ENCODE assay signal across 9 cellular contexts in genomic region chr6:148367418-148368024, GRCh38. TPM values are rescaled to one million over a fixed set of nuclear protein-coding genes. Genes with fewer than 3 reads are reported as not detected.
A peak's percentile ranks its signal among the peaks of the same experiment; 100 is the strongest.
DNase-seq lines count a peak whose midpoint lies in the region; ATAC-seq and TF ChIP-seq lines count a peak whose summit lies in the region.
"Had no signal": no experiment of that assay in that cellular context is flagged by ENCODE, and none has a peak within 500 bp of the region (broad histone marks: within the 10 kb centered on the region; RNA-seq: fewer than 3 reads in every experiment).

No MANE protein-coding gene starts in this region.

- DNase-seq in BJ (ENCODE audit: low read depth) (peak; percentile 30), KBM-7 (peak; percentile 5), chondrocyte (ENCODE audit: low spot score) (no peak), mesenchymal stem cell (peak; percentile 85), HuH-7 (ENCODE audit: low spot score) (no peak), dedifferentiated amniotic fluid mesenchymal stem cell (ENCODE audit: extremely low spot score) (no peak)

- H2BK5ac ChIP-seq in mesenchymal stem cell (ENCODE audit: low read depth, low read length, poor library complexity, severe bottlenecking): no peak overlapping the region

- H3K4me1 ChIP-seq in mesenchymal stem cell (ENCODE audit: control insufficient read depth, insufficient read depth, low read depth, low read length): peaks cover 3% of the 10 kb centered on the region

- no peak overlapping the region for H2AK5ac ChIP-seq in mesenchymal stem cell (ENCODE audit: low read length, severe bottlenecking)

- in situ Hi-C loops in KBM-7 (cut with MboI; ENCODE audit: low pct_unique_long_range_greater_than_20kb, low sequenced_read_pairs): no loop called here

- WGBS in mesenchymal stem cell: 52% methylated on average over 8 of the region's 11 CpGs

- no peak overlapping the region for H3K4me3 Mint-ChIP-seq in chondrocyte (ENCODE audit: unreplicated experiment)
- H3K4me3 Mint-ChIP-seq: stimulated activated naive CD8-positive, alpha-beta T cell treated with anti-CD3 and anti-CD28 coated beads, Interleukin-15, Interleukin-2, amounts not matched to agents 100 ng/mL and 50 ng/mL, for 24 hours had no signal

- H3K27ac ChIP-seq in mesenchymal stem cell (ENCODE audit: low read length, poor library complexity, severe bottlenecking): no peak overlapping the region

- H3K27me3 Mint-ChIP-seq in chondrocyte (ENCODE audit: low read depth): no peaks in the 10 kb centered on the region

- no peaks in the 10 kb centered on the region for H3K9me3 ChIP-seq in mesenchymal stem cell (ENCODE audit: control insufficient read depth, low read length)

- peaks cover 24% of the 10 kb centered on the region for H3K79me1 ChIP-seq in mesenchymal stem cell (replicated peaks; ENCODE audit: low read length, poor library complexity, severe bottlenecking)

- peaks cover 29% of the 10 kb centered on the region for H3K4me1 Mint-ChIP-seq in chondrocyte (ENCODE audit: low read depth)

- CTCF ChIA-PET in BJ (lab: Yijun Ruan, JAX): interaction anchor here (0.7 to 1.3 kb wide), 2 partner anchors 32 to 59 kb away, joined by 3 to 4 read pairs; no protein-coding TSS in a partner anchor

- no peak for TF ChIP-seq CTCF in BJ (IDR thresholded peaks at IDR 0.05; ENCODE audit: insufficient read depth, low read depth, low read length)
- no peak for TF ChIP-seq CTCF in chondrocyte (IDR thresholded peaks at IDR 0.05)

- no peak overlapping the region for H3K14ac ChIP-seq in mesenchymal stem cell (ENCODE audit: low read length in 2 of 2)

- no peak for ATAC-seq in HG03342 (IDR thresholded peaks at IDR 0.05; ENCODE audit: unreplicated experiment)
- ATAC-seq in HG02970 (IDR thresholded peaks at IDR 0.05; ENCODE audit: low FRiP score, unreplicated experiment): no peak

- H4K91ac ChIP-seq in mesenchymal stem cell (ENCODE audit: low read length): peak overlapping the region; percentile 7

- H3K9me3 Mint-ChIP-seq in chondrocyte (ENCODE audit: low read depth): no peaks in the 10 kb centered on the region
- H3K9me3 Mint-ChIP-seq: stimulated activated naive CD8-positive, alpha-beta T cell treated with anti-CD3 and anti-CD28 coated beads, Interleukin-15, Interleukin-2, amounts not matched to agents 100 ng/mL and 50 ng/mL, for 24 hours had no signal

- no peak overlapping the region for H3K4me2 ChIP-seq in mesenchymal stem cell (ENCODE audit: low read length, poor library complexity, severe bottlenecking)

- POLR2A ChIA-PET in BJ (lab: Charles Lee): interaction anchor here (0.8 kb wide), 1 partner anchor 38 kb away, joined by 4 read pairs; no protein-coding TSS in a partner anchor

- H3K23ac ChIP-seq in mesenchymal stem cell (ENCODE audit: low read length in 2 of 2): no peak overlapping the region

- H3K4me3 ChIP-seq in BJ (ENCODE audit: low read depth, low read length) (no peak overlapping the region), mesenchymal stem cell (ENCODE audit: insufficient read depth in 1 of 2, low read depth in 1 of 2, low read length in 2 of 2) (no peak overlapping the region)

- peak overlapping the region; percentile 42 for H3K27ac Mint-ChIP-seq in chondrocyte (ENCODE audit: unreplicated experiment)
- H3K27ac Mint-ChIP-seq: stimulated activated naive CD8-positive, alpha-beta T cell treated with anti-CD3 and anti-CD28 coated beads, Interleukin-15, Interleukin-2, amounts not matched to agents 100 ng/mL and 50 ng/mL, for 24 hours had no signal

- H3K36me3 Mint-ChIP-seq in chondrocyte (ENCODE audit: low read depth): peaks cover 2% of the 10 kb centered on the region

- H2BK15ac ChIP-seq in mesenchymal stem cell (ENCODE audit: low read depth, poor library complexity, severe bottlenecking): peak overlapping the region; percentile 13

- H3K4ac ChIP-seq in mesenchymal stem cell (ENCODE audit: low read depth in 1 of 2, low read length in 2 of 2): peak overlapping the region in 1 of 2 experiments; percentile 67

- H3K36me3 ChIP-seq in BJ (ENCODE audit: control insufficient read depth, insufficient read depth, low read length) (no peaks in the 10 kb centered on the region), mesenchymal stem cell (ENCODE audit: control insufficient read depth in 1 of 2, insufficient read depth in 2 of 2, low read depth in 1 of 2, low read length in 2 of 2) (peaks cover 0 to 8% of the 10 kb centered on the region in 2 experiments)

- H2AFZ ChIP-seq in mesenchymal stem cell (ENCODE audit: low read depth, low read length): no peak overlapping the region

- H2BK12ac ChIP-seq in mesenchymal stem cell (ENCODE audit: low read length in 2 of 2): peak overlapping the region; percentile 32 to 63

- H2BK120ac ChIP-seq in mesenchymal stem cell (ENCODE audit: low read depth, low read length): peak overlapping the region; percentile 83

- H3K9ac ChIP-seq in mesenchymal stem cell (ENCODE audit: low read length): peak overlapping the region; percentile 53

- H3K18ac ChIP-seq in mesenchymal stem cell (ENCODE audit: low read depth in 1 of 2, low read length in 2 of 2): peak overlapping the region; percentile 0 to 77

- peak overlapping the region; percentile 62 for H4K8ac ChIP-seq in mesenchymal stem cell (ENCODE audit: low read length)

- H3K27me3 ChIP-seq in BJ (ENCODE audit: control insufficient read depth, insufficient read depth, low read length): no peaks in the 10 kb centered on the region
- H3K27me3 ChIP-seq in mesenchymal stem cell (ENCODE audit: control insufficient read depth in 1 of 2, insufficient read depth in 1 of 2, low read length in 2 of 2): no peaks in the 10 kb centered on the region

RNA-seq across cellular contexts. Expression of gene SASH1, which starts 24.9 kb away (rescaled TPM):
- 30.4 and 32.2 TPM in 2 replicates for polyA plus RNA-seq in BJ (2011; rRNA removed)
- 52.7 and 64.8 TPM in 2 replicates for polyA minus RNA-seq in BJ (2011; rRNA and poly(A)+ RNA removed)
- total RNA-seq in chondrocyte: 54.2 to 89.3 TPM (median 82.9 TPM) in 3 replicates
- polyA plus RNA-seq in mesenchymal stem cell (2013, experiment 1 of 2): 35.8 TPM
- 34.3 TPM for polyA plus RNA-seq in mesenchymal stem cell (2013, experiment 2 of 2)

Comparison
In these comparisons a context has a peak if more than half of its experiments do, and no peak if none do; other contexts are left out.
1. DNase-seq: peak in BJ (single experiment), KBM-7 (single experiment) and mesenchymal stem cell (single experiment); none in chondrocyte (single experiment), HuH-7 (single experiment) and dedifferentiated amniotic fluid mesenchymal stem cell (single experiment).